ENCODE assay signal across 8 cellular contexts in the genomic region with DNA sequence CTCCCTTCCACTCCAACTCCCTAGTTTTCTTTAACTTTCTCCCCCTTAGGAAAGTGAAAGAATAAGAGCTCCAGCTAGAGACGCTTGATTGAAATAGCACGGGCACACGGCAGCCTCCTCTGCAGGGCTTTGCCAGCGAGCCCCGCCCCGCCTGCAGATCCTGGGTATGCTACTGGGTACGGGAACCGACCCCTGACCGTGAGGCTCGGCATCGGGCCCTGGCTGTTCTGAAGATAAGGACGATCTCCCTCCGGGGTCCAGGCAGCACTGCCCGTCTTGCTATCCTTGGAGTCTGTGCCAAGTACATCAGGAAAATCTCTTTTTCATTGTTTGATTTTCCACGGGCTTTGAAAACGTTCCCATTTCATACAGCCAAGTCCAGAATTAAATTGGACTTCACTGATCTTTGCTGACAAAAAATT.
A peak's percentile ranks its signal among the peaks of the same experiment; 100 is the strongest.
DNase-seq lines count a peak whose midpoint lies in the region; FAIRE-seq and TF ChIP-seq lines count a peak whose summit lies in the region.

No MANE protein-coding gene starts in this region.

- no peaks in the 10 kb centered on the region for H3K79me2 ChIP-seq in hepatocyte

- TF ChIP-seq POLR2A in GM12892 (IDR thresholded peaks at IDR 0.05; ENCODE audit: low read depth, low read length): no peak

- H3K36me3 Mint-ChIP-seq in CD4-positive, alpha-beta memory T cell: no peaks in the 10 kb centered on the region

- peak overlapping the region; percentile 82 to 94 (median 88) for H3K4me3 Mint-ChIP-seq in CD4-positive, alpha-beta memory T cell

- H3K27ac ChIP-seq in CD4-positive, alpha-beta memory T cell (ENCODE audit: low read depth, low read length): no peak overlapping the region
- H3K27ac ChIP-seq in SJSA1 (peak overlapping the region; percentile 64), hepatocyte (peak overlapping the region; percentile 41)

- H3K9me3 ChIP-seq in CD4-positive, alpha-beta memory T cell (ENCODE audit: control insufficient read depth in 1 of 2, low read length in 2 of 2): no peaks in the 10 kb centered on the region
- H3K9me3 ChIP-seq in SJSA1 (replicated peaks) (no peaks in the 10 kb centered on the region), hepatocyte (ENCODE audit: low read depth) (no peaks in the 10 kb centered on the region)

- POLR2A ChIA-PET in CD4-positive, alpha-beta memory T cell (lab: Charles Lee; ENCODE audit: partially characterized antibody): no interaction called here

- H3K4me1 Mint-ChIP-seq in CD4-positive, alpha-beta memory T cell: peaks cover 6 to 13% (median 10%) of the 10 kb centered on the region in 4 donors

- peaks cover 20 to 26% of the 10 kb centered on the region in 2 donors for H3K27me3 Mint-ChIP-seq in CD4-positive, alpha-beta memory T cell

- H2AFZ ChIP-seq in hepatocyte: peak overlapping the region; percentile 49

- no peaks in the 10 kb centered on the region for H3K36me3 ChIP-seq in CD4-positive, alpha-beta memory T cell (ENCODE audit: insufficient read depth, low read length)
- H3K36me3 ChIP-seq in SJSA1 (no peaks in the 10 kb centered on the region), hepatocyte (replicated peaks; ENCODE audit: insufficient read depth, low read depth) (no peaks in the 10 kb centered on the region)

- H3K4me2 ChIP-seq in hepatocyte: peak overlapping the region; percentile 77

- no peak for FAIRE-seq in GM12892 (lab: Jason Lieb, UNC)

- H3K27me3 ChIP-seq in CD4-positive, alpha-beta memory T cell (ENCODE audit: insufficient read depth, low read length): peaks cover 3% of the 10 kb centered on the region
- H3K27me3 ChIP-seq in SJSA1 (replicated peaks): no peaks in the 10 kb centered on the region
- H3K27me3 ChIP-seq in hepatocyte: peaks cover 26% of the 10 kb centered on the region

- no peaks in the 10 kb centered on the region for H3K9me3 Mint-ChIP-seq in CD4-positive, alpha-beta memory T cell

- no peaks in the 10 kb centered on the region for H3K9me2 ChIP-seq in hepatocyte (replicated peaks; ENCODE audit: insufficient read depth)

- WGBS in hepatocyte (ENCODE audit: low lambda C conversion rate, missing lambda C conversion rate): 44% methylated on average over 16 of the region's 16 CpGs

- intact Hi-C loops in CD4-positive, alpha-beta memory T cell (cut with micrococcal nuclease): loop anchor here (1.0 to 10.0 kb wide), 2 partner anchors 426 to 591 kb away; no protein-coding TSS in a partner anchor

- H3K4me3 ChIP-seq in CD4-positive, alpha-beta memory T cell (ENCODE audit: low read length in 2 of 2): peak overlapping the region in 1 of 2 donors; percentile 33
- H3K4me3 ChIP-seq in SJSA1 (peak overlapping the region; percentile 33), astrocyte of the spinal cord (ENCODE audit: low read depth, low read length) (peak overlapping the region; percentile 41), hepatocyte (no peak overlapping the region), retinal pigment epithelial cell (ENCODE audit: low read length) (peak overlapping the region; percentile 59)

- H3K4me1 ChIP-seq in CD4-positive, alpha-beta memory T cell (ENCODE audit: insufficient read depth, low read length): peaks cover 10% of the 10 kb centered on the region
- H3K4me1 ChIP-seq in SJSA1 (replicated peaks) (peaks cover 11% of the 10 kb centered on the region), hepatocyte (ENCODE audit: insufficient read depth) (no peaks in the 10 kb centered on the region)

- in situ Hi-C loops in KBM-7 (cut with MboI; ENCODE audit: low pct_unique_long_range_greater_than_20kb, low sequenced_read_pairs) (no loop called here), astrocyte of the spinal cord (cut with HindIII; ENCODE audit: low sequenced_read_pairs) (no loop called here)

- peak in 2 of 5 donors; percentile 4 to 7 for DNase-seq in CD4-positive, alpha-beta memory T cell
- DNase-seq in KBM-7 (peak; percentile 26), SJSA1 (ENCODE audit: low read depth in 1 of 2, low spot score in 2 of 2) (peak; percentile 76 to 84), astrocyte of the spinal cord (ENCODE audit: low read depth, low spot score) (peak; percentile 71), hepatocyte (ENCODE audit: low spot score) (peak; percentile 38), retinal pigment epithelial cell (ENCODE audit: low read depth) (no peak), GM12892 (ENCODE audit: insufficient read length) (no peak), T1000 (lab: John Stamatoyannopoulos, UW) (no peak)

- H3K27ac Mint-ChIP-seq in CD4-positive, alpha-beta memory T cell: peak overlapping the region in 1 of 7 donors; percentile 8

- H4K20me1 ChIP-seq in hepatocyte (ENCODE audit: insufficient read depth, poor library complexity, severe bottlenecking): no peaks in the 10 kb centered on the region

- CTCF ChIA-PET in CD4-positive, alpha-beta memory T cell (lab: Charles Lee; ENCODE audit: partially characterized antibody): interaction anchor here (0.6 to 3.0 kb wide), 22 partner anchors 8 to 1098 kb away, joined by 3 to 31 read pairs (median 6); a partner anchor contains a TSS

- TF ChIP-seq CTCF in astrocyte of the spinal cord (IDR thresholded peaks at IDR 0.05; ENCODE audit: low read depth, low read length) (peak; percentile 23), hepatocyte (IDR thresholded peaks at IDR 0.05; ENCODE audit: poor library complexity) (peak; percentile 32), retinal pigment epithelial cell (conservative IDR thresholded peaks at IDR 0.05; ENCODE audit: low read depth, low read length) (no peak)

Comparison
In these comparisons a context has a peak if more than half of its experiments do, and no peak if none do; other contexts are left out.
1. DNase-seq: peak in KBM-7 (single experiment), SJSA1 (2 of 2), astrocyte of the spinal cord (single experiment) and hepatocyte (single experiment); none in retinal pigment epithelial cell (single experiment), GM12892 (single experiment) and T1000 (single experiment).